ENCODE assay signal across 21 cellular contexts in genomic region chr16:3591436-3591803, GRCh38. TPM values are rescaled to one million over a fixed set of nuclear protein-coding genes. Genes with fewer than 3 reads are reported as not detected.
"Had no signal": no experiment of that assay in that cellular context is flagged by ENCODE, and none has a peak within 500 bp of the region (broad histone marks: within the 10 kb centered on the region; RNA-seq: fewer than 3 reads in every experiment).

No MANE protein-coding gene starts in this region.

- H3K9me3 ChIP-seq: mucosa of descending colon, thyroid gland, uterus had no signal

- H3K27ac ChIP-seq: dorsolateral prefrontal cortex, skin epidermis, thyroid gland, uterus had no signal

- H3K4me1 ChIP-seq: thyroid gland, uterus had no signal

- ATAC-seq: activated naive CD8-positive, alpha-beta T cell treated with anti-CD3 and anti-CD28 coated beads, Interleukin-2, amount 50 U/mL, for 24 hours; mucosa of descending colon; naive thymus-derived CD4-positive, alpha-beta T cell; stimulated activated naive B cell treated with anti-CD40 and anti-IgM and Interleukin-4, amounts not matched to agents 10 μg/mL and 1 μg/mL and 100 μg/mL, for 72 hours had no signal

- DNase-seq: activated CD4-positive, alpha-beta T cell treated with anti-CD3 and anti-CD28 coated beads for 48 hours; activated naive CD4-positive, alpha-beta T cell; activated naive CD8-positive, alpha-beta T cell treated with anti-CD3 and anti-CD28 coated beads, Interleukin-2, amount 50 U/mL, for 24 hours; dorsolateral prefrontal cortex; endodermal cell; erythroblast; hypothalamus; kidney glomerular epithelial cell; mammary epithelial cell; mucosa of descending colon; naive thymus-derived CD4-positive, alpha-beta T cell; retina; stimulated activated CD4-positive, alpha-beta T cell treated with anti-CD3 and anti-CD28 coated beads, Interleukin-15, amount 100 ng/mL, for 24 hours; stimulated activated CD4-positive, alpha-beta T cell treated with anti-CD3 and anti-CD28 coated beads, Interleukin-4, amount 100 ng/mL, for 1 hour; stimulated activated naive B cell treated with anti-CD40 and anti-IgM and Interleukin-4, amounts not matched to agents 10 μg/mL and 1 μg/mL and 100 μg/mL, for 72 hours; T-helper 2 cell; thyroid gland; uterus had no signal

- H3K4me3 ChIP-seq: dorsolateral prefrontal cortex, mucosa of descending colon, skin epidermis, thyroid gland, uterus had no signal

- H3K36me3 ChIP-seq: thyroid gland, uterus had no signal

- FAIRE-seq: astrocyte, bronchial epithelial cell had no signal

- H3K27me3 ChIP-seq: dorsolateral prefrontal cortex, thyroid gland, uterus had no signal

RNA-seq across cellular contexts. Expression of gene NLRC3, which starts 14.2 kb away (rescaled TPM):
- total RNA-seq: bronchial epithelial cell had no signal
- polyA plus RNA-seq: mammary epithelial cell had no signal
